ENCODE assay signal across 9 cellular contexts in the genomic region with DNA sequence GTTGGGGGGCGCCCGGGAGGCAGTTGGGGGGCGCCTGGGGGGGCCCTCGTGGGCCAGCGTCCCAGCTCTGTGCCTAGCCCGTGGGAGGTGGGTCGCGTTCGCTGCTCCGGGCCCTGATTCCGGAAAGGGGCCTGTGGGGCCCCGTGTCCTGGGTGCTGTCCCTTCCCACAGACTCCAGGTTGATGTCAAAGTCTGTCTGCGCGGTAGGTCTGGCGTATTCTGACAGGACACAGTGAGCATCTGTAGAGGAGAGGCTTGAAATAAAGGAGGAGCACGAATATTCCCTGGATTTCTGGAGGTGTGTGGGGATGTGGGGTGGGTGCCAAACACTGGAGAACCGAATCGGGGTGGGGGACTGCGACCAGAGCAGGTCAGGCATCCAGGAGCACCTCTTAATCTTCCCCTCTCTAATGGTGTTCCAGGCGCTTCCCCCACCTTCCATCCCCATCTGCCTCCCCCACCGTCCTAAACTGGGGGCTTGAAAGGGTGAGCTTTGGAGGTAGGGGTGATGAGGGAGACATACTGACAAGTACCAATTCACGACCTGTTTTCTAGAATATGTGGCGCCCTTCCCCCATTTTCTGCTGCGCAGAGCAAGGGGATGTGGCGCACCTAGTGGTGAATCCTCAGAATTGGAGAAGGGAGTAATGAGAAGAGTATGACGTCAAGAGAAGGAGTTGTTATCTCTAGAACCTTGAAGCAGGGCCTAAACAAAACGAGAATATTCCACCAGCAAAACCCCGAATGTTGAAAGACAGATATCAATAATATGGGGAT. TPM values are rescaled to one million over a fixed set of nuclear protein-coding genes. Genes with fewer than 3 reads are reported as not detected.
DNase-seq lines count a peak whose midpoint lies in the region; TF ChIP-seq lines count a peak whose summit lies in the region.
"Had no signal": no experiment of that assay in that cellular context is flagged by ENCODE, and none has a peak within 500 bp of the region (broad histone marks: within the 10 kb centered on the region; RNA-seq: fewer than 3 reads in every experiment).

No MANE protein-coding gene starts in this region.

- H3K9me3 ChIP-seq in breast epithelium = no peaks in the 10 kb centered on the region
- no peaks in the 10 kb centered on the region for H3K9me3 ChIP-seq in cardiac muscle cell (ENCODE audit: low read depth)
- no peaks in the 10 kb centered on the region for H3K9me3 ChIP-seq in ovary

- TF ChIP-seq CTCF in breast epithelium (IDR thresholded peaks at IDR 0.05) = peak; percentile 46 to 60 (median 54)
- TF ChIP-seq CTCF in MCF 10A (IDR thresholded peaks at IDR 0.05; ENCODE audit: unreplicated experiment) = no peak
- TF ChIP-seq CTCF in cardiac muscle cell (IDR thresholded peaks at IDR 0.05; ENCODE audit: low read depth, low read length) = peak; percentile 67
- TF ChIP-seq CTCF in ovary (IDR thresholded peaks at IDR 0.05) = peak; percentile 13 to 79 (median 70)

- peak overlapping the region; percentile 55 to 80 (median 62) for H3K4me3 ChIP-seq in breast epithelium
- peak overlapping the region; percentile 36 for H3K4me3 ChIP-seq in cardiac muscle cell
- peak overlapping the region; percentile 79 for H3K4me3 ChIP-seq in ovary

- H3K27ac ChIP-seq in breast epithelium = peak overlapping the region; percentile 81 to 91
- H3K27ac ChIP-seq in cardiac muscle cell = no peak overlapping the region
- peak overlapping the region; percentile 85 to 95 for H3K27ac ChIP-seq in ovary

- H3K27me3 Mint-ChIP-seq in MCF 10A (ENCODE audit: insufficient read depth, unreplicated experiment) = peaks cover 16% of the 10 kb centered on the region

- H3K9me3 Mint-ChIP-seq in MCF 10A (ENCODE audit: unreplicated experiment) = peaks cover 18% of the 10 kb centered on the region

- CTCF ChIA-PET in MCF 10A (lab: Yijun Ruan, JAX) (no interaction called here), HEK293T (lab: Yijun Ruan, JAX) (no interaction called here)

- H3K4me1 ChIP-seq in breast epithelium (no peaks in the 10 kb centered on the region), cardiac muscle cell (ENCODE audit: low read depth) (no peaks in the 10 kb centered on the region), ovary (ENCODE audit: insufficient read depth) (peaks cover 2% of the 10 kb centered on the region)

- TF ChIP-seq POLR2A in breast epithelium (IDR thresholded peaks at IDR 0.05) (no peak), ovary (IDR thresholded peaks at IDR 0.05) (peak; percentile 23)

- H3K27me3 ChIP-seq in breast epithelium (peaks cover 0 to 14% of the 10 kb centered on the region in 2 donors), cardiac muscle cell (no peaks in the 10 kb centered on the region), ovary (no peaks in the 10 kb centered on the region)

- 25 to 26% (median 25%) methylated on average over 25 to 28 of the region's 28 CpGs for WGBS in ovary, 3 donors

- TF ChIP-seq EP300 in ovary (IDR thresholded peaks at IDR 0.05) = no peak

- H3K27ac Mint-ChIP-seq in MCF 10A (ENCODE audit: low read depth, unreplicated experiment) = no peak overlapping the region

- DNase-seq in breast epithelium (ENCODE audit: low spot score in 2 of 2) (peak in 1 of 2 donors; percentile 56), MCF 10A (ENCODE audit: unreplicated experiment) (no peak), NCI-H226 (peak; percentile 27), cardiac muscle cell (ENCODE audit: low read depth in 1 of 2, low spot score in 1 of 2) (peak; percentile 15 to 57), ovary (peak; percentile 68 to 81 (median 71)), DMS53 treated with DMSO at 0.1 percent for 48 hours (lab: John Stamatoyannopoulos, UW; ENCODE audit: unreplicated experiment) (no peak), HEK293T (ENCODE audit: extremely low spot score) (no peak)
- peak; percentile 56 for DNase-seq in activated naive CD4-positive, alpha-beta T cell treated with anti-CD3 and anti-CD28 coated beads, Interleukin-2, amount 50 U/mL, for 16 hours
- DNase-seq: DND-41 had no signal

- POLR2A ChIA-PET in MCF 10A (lab: Yijun Ruan, JAX) (no interaction called here), HEK293T (lab: Yijun Ruan, JAX) (no interaction called here)

- H3K36me3 Mint-ChIP-seq in MCF 10A (ENCODE audit: insufficient read depth, unreplicated experiment) = no peaks in the 10 kb centered on the region

- H3K36me3 ChIP-seq in breast epithelium = no peaks in the 10 kb centered on the region
- no peaks in the 10 kb centered on the region for H3K36me3 ChIP-seq in cardiac muscle cell
- H3K36me3 ChIP-seq in ovary = no peaks in the 10 kb centered on the region

- intact Hi-C loops in breast epithelium (cut with DNase I; ENCODE audit: low total_unique reads) = no loop called here
- intact Hi-C loops in MCF 10A (cut with micrococcal nuclease) = no loop called here
- intact Hi-C loops in ovary (cut with DNase I) = loop anchor here in 1 of 4 donors (5.0 kb wide), 1 partner anchor 60 kb away; a partner anchor contains a TSS

- BruUV-seq in MCF 10A (replicated peaks; lab: Mats Ljungman, UMichigan) = no TSS peak

- no peaks in the 10 kb centered on the region for H3K4me1 Mint-ChIP-seq in MCF 10A (ENCODE audit: insufficient read depth, unreplicated experiment)

- no peak overlapping the region for H3K4me3 Mint-ChIP-seq in MCF 10A (ENCODE audit: unreplicated experiment)

TF ChIP-seq in HEK293T, 16 proteins besides CTCF, POLR2A, EP300 and RAD21:
- no peak for TF ChIP-seq HDGF (IDR thresholded peaks at IDR 0.05; ENCODE audit: borderline replicate concordance)

RNA-seq across cellular contexts. Expression of a gene that starts 0.9 kb away (rescaled TPM):
- total RNA-seq in breast epithelium (10 to 100 TPM in 2 of 3 donors, 1 to 10 TPM in 1; 7.5 to 16.1 (median 16.1) TPM), MCF 10A (2022) (1.2 and 2.0 TPM in 2 replicates), cardiac muscle cell (3.2 and 8.7 TPM in 2 replicates), ovary (10 to 100 TPM; 18.5 to 61.8 (median 45.8) TPM)
- polyA plus RNA-seq in cardiac muscle cell (4.2 and 9.3 TPM in 2 replicates), ovary (10 to 100 TPM; 31.8 to 47.1 TPM)

RNA-seq across cellular contexts. Expression of a gene that starts 52.8 kb away (rescaled TPM):
- 10 to 100 TPM; 13.9 to 21.5 (median 16.4) TPM for total RNA-seq in breast epithelium
- 15.2 and 16.3 TPM in 2 replicates for total RNA-seq in MCF 10A (2022)
- total RNA-seq in cardiac muscle cell = 23.9 and 31.3 TPM in 2 replicates
- 10.0 and 14.0 TPM in 2 replicates for polyA plus RNA-seq in cardiac muscle cell
- total RNA-seq in ovary = 10 to 100 TPM; 10.6 to 17.6 (median 13.2) TPM
- 10 to 100 TPM; 10.2 to 14.8 TPM for polyA plus RNA-seq in ovary

Comparison
In these comparisons a context has a peak if more than half of its experiments do, and no peak if none do; other contexts are left out.
1. DNase-seq: peak in NCI-H226 (single experiment), activated naive CD4-positive, alpha-beta T cell treated with anti-CD3 and anti-CD28 coated beads, Interleukin-2, amount 50 U/mL, for 16 hours (single experiment), cardiac muscle cell (2 of 2) and ovary (5 of 5); none in MCF 10A (single experiment), DMS53 treated with DMSO at 0.1 percent for 48 hours (single experiment) and HEK293T (single experiment).
2. Peak in every context shown above with its lines, with median percentiles within 50 percentile points of each other: H3K4me3 ChIP-seq.